ENCODE assay signal across 8 cellular contexts in the genomic region with DNA sequence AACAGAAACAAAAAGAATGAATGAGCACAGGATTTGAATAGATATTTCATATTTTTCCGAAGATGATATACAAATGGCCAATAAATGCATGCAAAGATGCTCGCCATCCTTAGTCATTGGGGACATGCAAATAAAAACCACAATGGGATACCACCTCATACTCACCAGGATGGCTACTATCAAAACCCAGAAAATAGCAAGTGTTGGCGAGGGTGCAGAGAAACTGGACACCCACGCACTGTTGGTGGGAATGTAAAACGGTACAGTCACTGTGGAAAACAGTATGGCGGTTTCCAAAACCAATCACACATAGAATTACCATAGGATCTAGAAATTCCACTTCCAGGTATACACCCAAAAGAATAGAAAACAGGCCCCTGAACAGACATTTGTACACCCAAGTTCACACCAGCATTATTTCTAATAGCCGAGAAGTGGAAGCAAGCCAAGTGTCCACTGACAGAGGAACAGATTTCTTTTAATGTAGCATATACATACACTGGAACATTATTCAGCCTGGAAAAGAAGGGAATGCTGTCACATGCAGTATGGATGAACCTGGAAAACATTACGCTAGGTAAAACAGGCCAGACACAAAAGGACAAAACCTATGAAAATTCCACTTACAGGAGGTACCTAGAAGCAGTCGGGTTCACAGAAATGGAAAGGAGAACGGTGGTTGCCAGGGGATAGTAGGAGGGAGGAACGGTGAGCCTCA. TPM values are rescaled to one million over a fixed set of nuclear protein-coding genes. Genes with fewer than 3 reads are reported as not detected.
DNase-seq lines count a peak whose midpoint lies in the region; ATAC-seq and TF ChIP-seq lines count a peak whose summit lies in the region.

No MANE protein-coding gene starts in this region.

- H3K9me3 ChIP-seq in HAP-1 (no peaks in the 10 kb centered on the region), WERI-Rb-1 (ENCODE audit: severe bottlenecking) (no peaks in the 10 kb centered on the region), spleen (no peaks in the 10 kb centered on the region)

- intact Hi-C loops in spleen (cut with DNase I; ENCODE audit: low total_unique reads) = no loop called here

- DNase-seq in HAP-1 (ENCODE audit: low spot score in 2 of 2) (no peak), WERI-Rb-1 (no peak), fibroblast of villous mesenchyme (ENCODE audit: low read depth) (no peak), spleen (no peak), AG20443 (ENCODE audit: low spot score) (no peak)
- no peak for DNase-seq in effector CD8-positive, alpha-beta T cell (lab: John Stamatoyannopoulos, UW)

- peak overlapping the region; percentile 95 for H3K4me3 ChIP-seq in HAP-1
- peak overlapping the region; percentile 90 for H3K4me3 ChIP-seq in WERI-Rb-1 (ENCODE audit: low read depth, low read length)
- H3K4me3 ChIP-seq in fibroblast of villous mesenchyme (ENCODE audit: low read depth, low read length) = peak overlapping the region; percentile 70
- H3K4me3 ChIP-seq in spleen = peak overlapping the region in 6 of 8 donors; percentile 69 to 96 (median 92)

- H3K27ac ChIP-seq in WERI-Rb-1 (no peak overlapping the region), spleen (peak overlapping the region in 3 of 8 donors; percentile 94 to 99 (median 99))

- H3K27me3 ChIP-seq in HAP-1 (ENCODE audit: low read depth) (no peaks in the 10 kb centered on the region), WERI-Rb-1 (ENCODE audit: insufficient read depth, low read depth, severe bottlenecking) (no peaks in the 10 kb centered on the region), spleen (replicated peaks in 1 of 7) (no peaks in the 10 kb centered on the region)

- in situ Hi-C loops in HAP-1 (cut with MboI; ENCODE audit: low sequenced_read_pairs) = loop anchor here (25.0 kb wide), 2 partner anchors 413 to 788 kb away; partner anchors contain the start of genes MUC20 and TFRC

- no peak for ATAC-seq in HG02852 (IDR thresholded peaks at IDR 0.05; ENCODE audit: unreplicated experiment)
- ATAC-seq in HG02571 (IDR thresholded peaks at IDR 0.05; ENCODE audit: unreplicated experiment) = no peak

- TF ChIP-seq POLR2A in spleen (IDR thresholded peaks at IDR 0.05) = no peak

- peaks cover 9% of the 10 kb centered on the region for H3K4me1 ChIP-seq in HAP-1
- peaks cover 10 to 79% (median 41%) of the 10 kb centered on the region in 6 donors for H3K4me1 ChIP-seq in spleen

- H3K36me3 ChIP-seq in HAP-1 (replicated peaks) = peaks cover 20% of the 10 kb centered on the region
- H3K36me3 ChIP-seq in WERI-Rb-1 = peaks cover 3% of the 10 kb centered on the region; the same call in 1 of the 2 replicates
- peaks cover 0 to 40% (median 1%) of the 10 kb centered on the region in 6 donors for H3K36me3 ChIP-seq in spleen

- TF ChIP-seq CTCF in WERI-Rb-1 (IDR thresholded peaks at IDR 0.05; ENCODE audit: low read depth, low read length) (no peak), fibroblast of villous mesenchyme (IDR thresholded peaks at IDR 0.05; ENCODE audit: insufficient read depth, low read depth, low read length) (no peak), spleen (IDR thresholded peaks at IDR 0.05 in 8 of 11, conservative IDR thresholded peaks at IDR 0.05 in 3 of 11) (no peak)

- WGBS in spleen, 5 donors = 64 to 80% (median 73%) methylated on average over 11 of the region's 11 CpGs

RNA-seq across cellular contexts. Expression of gene RNF168, which starts 3.6 kb away (rescaled TPM):
- total RNA-seq in fibroblast of villous mesenchyme (17.1 and 22.5 TPM in 2 replicates), spleen (10 to 100 TPM; 17.9 to 28.3 (median 24.2) TPM)
- polyA plus RNA-seq in spleen = 1 to 10 TPM; 3.4 to 7.0 (median 3.7) TPM

RNA-seq across cellular contexts. Expression of gene SMCO1, which starts 15.2 kb away (rescaled TPM):
- under 0.01 TPM in 1 of 2 replicates, not detected in the other for total RNA-seq in fibroblast of villous mesenchyme
- total RNA-seq in spleen = not detected
- not detected for polyA plus RNA-seq in spleen
